In the genomic region with DNA sequence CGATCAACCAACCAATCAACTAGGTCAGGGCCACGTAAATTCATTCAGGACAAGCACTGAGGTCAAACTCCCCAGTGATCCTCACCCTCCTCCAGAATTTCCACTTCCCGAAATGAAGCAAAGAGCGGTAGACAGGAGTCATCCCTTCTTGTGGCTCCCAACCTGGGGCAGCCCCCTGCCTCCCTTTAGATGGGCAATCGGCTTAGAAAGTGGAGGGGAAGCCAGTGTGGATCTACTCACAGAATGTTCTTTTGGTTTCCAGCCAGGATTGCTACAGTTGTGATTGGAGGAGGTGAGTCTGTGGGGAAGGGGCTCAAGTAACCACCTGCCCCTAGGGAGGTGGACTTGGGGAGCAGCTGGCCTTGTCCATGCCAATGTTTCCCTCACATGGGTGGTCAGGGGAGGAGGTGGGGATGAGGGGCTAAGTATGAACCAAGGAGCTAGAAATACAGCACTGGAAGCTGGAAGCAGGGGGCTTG, we compare ENCODE assay signal across 17 cellular contexts. TPM values are rescaled to one million over a fixed set of nuclear protein-coding genes. Genes with fewer than 3 reads are reported as not detected.
DNase-seq lines count a peak whose midpoint lies in the region; ATAC-seq and TF ChIP-seq lines count a peak whose summit lies in the region.
"Had no signal": no experiment of that assay in that cellular context is flagged by ENCODE, and none has a peak within 500 bp of the region (broad histone marks: within the 10 kb centered on the region; RNA-seq: fewer than 3 reads in every experiment).

No MANE protein-coding gene starts in this region.

- H3T11ph ChIP-seq in H9 (ENCODE audit: low read length): no peak overlapping the region

- TF ChIP-seq POLR2A in spleen (IDR thresholded peaks at IDR 0.05): no peak

- peaks cover 0 to 3% of the 10 kb centered on the region in 2 experiments; a peak in 2 of 5 replicates for H3K9me3 Mint-ChIP-seq in H9
- peaks cover 3% of the 10 kb centered on the region in 2 donors for H3K9me3 Mint-ChIP-seq in activated naive CD4-positive, alpha-beta T cell treated with anti-CD3 and anti-CD28 coated beads, Interleukin-2, amount 50 U/mL, for 72 hours
- H3K9me3 Mint-ChIP-seq: natural killer cell had no signal

- no peak overlapping the region for H3K56ac ChIP-seq in H9 (ENCODE audit: insufficient read length, low read depth, low read length)

- intact Hi-C loops in lower lobe of right lung (cut with DNase I) (no loop called here), spleen (cut with DNase I; ENCODE audit: low total_unique reads) (no loop called here)

- H3K4me1 ChIP-seq in H9 (ENCODE audit: insufficient read depth, low read length) (no peaks in the 10 kb centered on the region), lower lobe of right lung (peaks cover 15% of the 10 kb centered on the region), spleen (peaks cover 0 to 47% (median 26%) of the 10 kb centered on the region in 6 donors)

- WGBS in H9 (ENCODE audit: extremely low coverage, insufficient read length, low lambda C conversion rate): no CpG with 5 or more reads among the region's 5 CpGs
- WGBS in spleen, 5 donors: 49 to 75% (median 70%) methylated on average over 5 of the region's 5 CpGs

- H2BK15ac ChIP-seq in H9 (ENCODE audit: low read depth, low read length): no peak overlapping the region

- no peak overlapping the region for H2AFZ ChIP-seq in H9 (ENCODE audit: low read length)

- H3K36me3 ChIP-seq in lower lobe of right lung (peaks cover 7% of the 10 kb centered on the region), spleen (peaks cover 0 to 15% (median 0%) of the 10 kb centered on the region in 6 donors)

- no peak overlapping the region for H4K8ac ChIP-seq in H9 (replicated peaks; ENCODE audit: insufficient read length, low read depth, low read length)

- no peak overlapping the region for H2BK12ac ChIP-seq in H9 (ENCODE audit: insufficient read length, low read depth, low read length)

- H3K79me1 ChIP-seq in H9 (ENCODE audit: insufficient read depth, low read depth, low read length, poor library complexity, severe bottlenecking): no peaks in the 10 kb centered on the region

- no peak overlapping the region for H2AK5ac ChIP-seq in H9 (ENCODE audit: insufficient read length, low read length)

- no peak overlapping the region for H3K9ac ChIP-seq in H9 (ENCODE audit: extremely low read depth, insufficient read length, low read length)

- no peaks in the 10 kb centered on the region for H4K20me1 ChIP-seq in H9 (ENCODE audit: control insufficient read depth, insufficient read depth, insufficient read length)

- no peak overlapping the region for H3K14ac ChIP-seq in H9 (ENCODE audit: insufficient read depth, low read length)

- H3K4me3 Mint-ChIP-seq in H9: no peak overlapping the region
- H3K4me3 Mint-ChIP-seq: activated naive CD8-positive, alpha-beta T cell treated with anti-CD3 and anti-CD28 coated beads for 36 hours; natural killer cell; stimulated activated naive CD8-positive, alpha-beta T cell treated with anti-CD3 and anti-CD28 coated beads, Interleukin-15, amount 100 ng/mL, for 72 hours had no signal

- peaks cover 10% of the 10 kb centered on the region for H3K27me3 Mint-ChIP-seq in H9 (ENCODE audit: low read depth)

- no peak overlapping the region for H2BK20ac ChIP-seq in H9 (ENCODE audit: low read depth, low read length, poor library complexity, severe bottlenecking)

- no peak overlapping the region for H2BK5ac ChIP-seq in H9 (ENCODE audit: insufficient read length, low read length)

- H3K18ac ChIP-seq in H9 (ENCODE audit: insufficient read length, low read depth, low read length): peak overlapping the region; percentile 17

- H2BK120ac ChIP-seq in H9 (ENCODE audit: low read depth, low read length, poor library complexity, severe bottlenecking): no peak overlapping the region

- TF ChIP-seq CTCF in H9 (conservative IDR thresholded peaks at IDR 0.05) (no peak), lower lobe of right lung (IDR thresholded peaks at IDR 0.05) (no peak), spleen (IDR thresholded peaks at IDR 0.05 in 8 of 11, conservative IDR thresholded peaks at IDR 0.05 in 3 of 11) (no peak)

- no peaks in the 10 kb centered on the region for H3K79me2 ChIP-seq in H9 (ENCODE audit: insufficient read depth, low read length)

- H3K36me3 Mint-ChIP-seq in H9 (ENCODE audit: insufficient read depth in 1 of 3, low read depth in 3 of 3): no peaks in the 10 kb centered on the region; a peak in 1 of 7 replicates
- peaks cover 3 to 4% of the 10 kb centered on the region in 2 donors for H3K36me3 Mint-ChIP-seq in activated naive CD4-positive, alpha-beta T cell treated with anti-CD3 and anti-CD28 coated beads, Interleukin-2, amount 50 U/mL, for 72 hours
- H3K36me3 Mint-ChIP-seq: activated naive CD8-positive, alpha-beta T cell treated with anti-CD3 and anti-CD28 coated beads for 36 hours; natural killer cell had no signal

- no peaks in the 10 kb centered on the region for H3K27me3 ChIP-seq in H9 (ENCODE audit: insufficient read depth, low read length)
- no peaks in the 10 kb centered on the region for H3K27me3 ChIP-seq in lower lobe of right lung (ENCODE audit: low read depth)
- H3K27me3 ChIP-seq in spleen (replicated peaks in 1 of 7): peaks cover 0 to 16% (median 0%) of the 10 kb centered on the region in 7 donors

- H3K9me3 ChIP-seq in H9 (ENCODE audit: control insufficient read depth, low read depth, low read length) (no peaks in the 10 kb centered on the region), lower lobe of right lung (peaks cover 6% of the 10 kb centered on the region), spleen (peaks cover 0 to 8% (median 7%) of the 10 kb centered on the region in 8 donors)

- no peak overlapping the region for H3K4me2 ChIP-seq in H9 (ENCODE audit: insufficient read depth, insufficient read length, low read length)

- DNase-seq in H9 (peak; percentile 5), caudate nucleus (lab: John Stamatoyannopoulos, UW) (no peak), lower lobe of right lung (no peak), spleen (no peak), KG1 (lab: John Stamatoyannopoulos, UW) (no peak), DMS53 (lab: John Stamatoyannopoulos, UW) (no peak)
- DNase-seq in activated naive CD4-positive, alpha-beta T cell treated with anti-CD3 and anti-CD28 coated beads, Interleukin-2, amount 50 U/mL, for 72 hours (ENCODE audit: low spot score in 2 of 2): no peak
- DNase-seq: activated CD4-positive, alpha-beta T cell treated with anti-CD3 and anti-CD28 coated beads, Interleukin-2, amount 50 U/mL, for 48 hours; activated naive CD8-positive, alpha-beta T cell treated with anti-CD3 and anti-CD28 coated beads for 36 hours; activated T-cell treated with anti-CD3 and anti-CD28 coated beads, Interleukin-2, amount 50 U/mL, for 48 hours; central memory CD4-positive, alpha-beta T cell; COR-L47; effector memory CD4-positive, alpha-beta T cell; natural killer cell; NCI-H1417 treated with DMSO at 0.1 percent for 48 hours; stimulated activated naive CD8-positive, alpha-beta T cell treated with anti-CD3 and anti-CD28 coated beads, Interleukin-15, amount 100 ng/mL, for 72 hours had no signal

- H3K23ac ChIP-seq in H9 (ENCODE audit: insufficient read length, low read depth, low read length): no peak overlapping the region

- ATAC-seq in lower lobe of right lung: no peak
- no peak for ATAC-seq in GM19455 (IDR thresholded peaks at IDR 0.05; ENCODE audit: unreplicated experiment)
- ATAC-seq in activated naive CD4-positive, alpha-beta T cell treated with anti-CD3 and anti-CD28 coated beads, Interleukin-2, amount 50 U/mL, for 72 hours: no peak
- ATAC-seq: natural killer cell; stimulated activated naive CD8-positive, alpha-beta T cell treated with anti-CD3 and anti-CD28 coated beads, Interleukin-15, amount 100 ng/mL, for 72 hours had no signal

- H3K4me3 ChIP-seq in lower lobe of right lung (no peak overlapping the region), spleen (peak overlapping the region in 2 of 8 donors; percentile 58 to 69)

- peaks cover 12 to 17% of the 10 kb centered on the region in 2 experiments for H3K4me1 Mint-ChIP-seq in H9
- H3K4me1 Mint-ChIP-seq: activated naive CD8-positive, alpha-beta T cell treated with anti-CD3 and anti-CD28 coated beads for 36 hours had no signal

- no peak overlapping the region for H3K27ac Mint-ChIP-seq in H9
- no peak overlapping the region for H3K27ac Mint-ChIP-seq in activated naive CD4-positive, alpha-beta T cell treated with anti-CD3 and anti-CD28 coated beads, Interleukin-2, amount 50 U/mL, for 72 hours
- H3K27ac Mint-ChIP-seq: activated naive CD8-positive, alpha-beta T cell treated with anti-CD3 and anti-CD28 coated beads for 36 hours; natural killer cell; stimulated activated naive CD8-positive, alpha-beta T cell treated with anti-CD3 and anti-CD28 coated beads, Interleukin-15, amount 100 ng/mL, for 72 hours had no signal

- H3K4ac ChIP-seq in H9 (ENCODE audit: low read depth, low read length): no peak overlapping the region

- no peak overlapping the region for H4K5ac ChIP-seq in H9 (ENCODE audit: insufficient read length, low read depth, low read length)

- H3K27ac ChIP-seq in H9 (ENCODE audit: insufficient read length, low read depth, low read length) (no peak overlapping the region), caudate nucleus (ENCODE audit: low read depth, low read length) (peak overlapping the region; percentile 62), lower lobe of right lung (peak overlapping the region; percentile 89), spleen (peak overlapping the region; percentile 55 to 96 (median 89))

- no peaks in the 10 kb centered on the region for H3K23me2 ChIP-seq in H9 (ENCODE audit: insufficient read length, low read depth, low read length, poor library complexity, severe bottlenecking)

- no peak overlapping the region for H4K91ac ChIP-seq in H9 (ENCODE audit: insufficient read length, low read depth, low read length)

RNA-seq across cellular contexts. Expression of a gene that starts 4.1 kb away (rescaled TPM):
- total RNA-seq in H9 (2021) (1.7 TPM in 2 replicates), lower lobe of right lung (340 TPM), spleen (100 to 1,000 TPM; 304 to 893 (median 750) TPM)
- 1,000 to 10,000 TPM in 1 of 3 donors, 100 to 1,000 TPM in 2; 371 to 1,170 (median 689) TPM for polyA plus RNA-seq in spleen
- total RNA-seq in activated naive CD4-positive, alpha-beta T cell treated with anti-CD3 and anti-CD28 coated beads, Interleukin-2, amount 50 U/mL, for 72 hours: 1 to 10 TPM; 2.5 to 3.0 TPM

RNA-seq across cellular contexts. Expression of a gene that starts 14.8 kb away (rescaled TPM):
- total RNA-seq in H9 (2021) (28.6 and 32.5 TPM in 2 replicates), lower lobe of right lung (49.7 TPM), spleen (10 to 100 TPM; 40.6 to 93.1 (median 49.9) TPM)
- polyA plus RNA-seq in spleen: 100 to 1,000 TPM; 118 to 137 (median 124) TPM
- 10 to 100 TPM; 67.3 to 67.8 TPM for total RNA-seq in activated naive CD4-positive, alpha-beta T cell treated with anti-CD3 and anti-CD28 coated beads, Interleukin-2, amount 50 U/mL, for 72 hours

RNA-seq across cellular contexts. Expression of a gene that starts 33.5 kb away (rescaled TPM):
- total RNA-seq in H9 (2021): 27.4 TPM in 2 replicates
- total RNA-seq in lower lobe of right lung: 10.9 TPM
- total RNA-seq in spleen: 10 to 100 TPM in 6 of 7 donors, 1 to 10 TPM in 1; 4.4 to 16.1 (median 11.4) TPM
- 10 to 100 TPM in 2 of 3 donors, 1 to 10 TPM in 1; 7.5 to 18.8 (median 13.9) TPM for polyA plus RNA-seq in spleen
- 10 to 100 TPM; 48.0 to 51.4 TPM for total RNA-seq in activated naive CD4-positive, alpha-beta T cell treated with anti-CD3 and anti-CD28 coated beads, Interleukin-2, amount 50 U/mL, for 72 hours

RNA-seq across cellular contexts. Expression of a gene that starts 33.6 kb away (rescaled TPM):
- total RNA-seq in H9 (2021): 172 TPM in 2 replicates
- total RNA-seq in lower lobe of right lung: 163 TPM
- total RNA-seq in spleen: 100 to 1,000 TPM; 168 to 251 (median 209) TPM
- 100 to 1,000 TPM in 1 of 3 donors, 10 to 100 TPM in 2; 70.8 to 103 (median 91.8) TPM for polyA plus RNA-seq in spleen
- 100 to 1,000 TPM; 182 to 210 TPM for total RNA-seq in activated naive CD4-positive, alpha-beta T cell treated with anti-CD3 and anti-CD28 coated beads, Interleukin-2, amount 50 U/mL, for 72 hours

RNA-seq across cellular contexts. Expression of a gene that starts 59.5 kb away (rescaled TPM):
- total RNA-seq in H9 (2021): 3.9 and 5.1 TPM in 2 replicates
- 5.9 TPM for total RNA-seq in lower lobe of right lung
- under 1 TPM in 4 of 7 donors, not detected in 3; 0.09 to 0.94 (median 0.32) TPM for total RNA-seq in spleen
- under 1 TPM; 0.05 to 0.26 (median 0.06) TPM for polyA plus RNA-seq in spleen
- total RNA-seq in activated naive CD4-positive, alpha-beta T cell treated with anti-CD3 and anti-CD28 coated beads, Interleukin-2, amount 50 U/mL, for 72 hours: 1 to 10 TPM; 6.5 to 8.7 TPM

Comparison
In these comparisons a context has a peak if more than half of its experiments do, and no peak if none do; other contexts are left out.
1. RNA of a gene that starts 4.1 kb away (total RNA-seq): 304 to 893 TPM in spleen and 340 TPM in lower lobe of right lung (single experiment); 2.5 to 3.0 TPM in activated naive CD4-positive, alpha-beta T cell treated with anti-CD3 and anti-CD28 coated beads, Interleukin-2, amount 50 U/mL, for 72 hours and 1.7 TPM in H9; every median in the first group is over 10 times any median in the second.